Comparison of ENCODE assay signal across 1 cellular context in genomic region chr7:17126413-17127374, GRCh38.
TF ChIP-seq lines count a peak whose summit lies in the region.

No MANE protein-coding gene starts in this region.

TF ChIP-seq in GM12878, 131 proteins besides CTCF, POLR2A, EP300 and RAD21 (continued from another document and continues in another):
- peak; percentile 56; the same call in 1 of the 2 replicates for TF ChIP-seq JUND (IDR thresholded peaks at IDR 0.05; ENCODE audit: low read depth, low read length)
- TF ChIP-seq ZBED1 (IDR thresholded peaks at IDR 0.05; ENCODE audit: borderline replicate concordance) = 0 out of 2 replicates have a peak, but pooled peaks have one; percentile 68
- TF ChIP-seq BCL3 (IDR thresholded peaks at IDR 0.05; ENCODE audit: borderline replicate concordance, insufficient read depth, low read depth, low read length, poor library complexity, severe bottlenecking) = peak; percentile 54
- TF ChIP-seq BHLHE40 (IDR thresholded peaks at IDR 0.05; ENCODE audit: borderline replicate concordance in 1 of 2, low read depth in 2 of 2, low read length in 1 of 2) = peak in 1 of 2 experiments; percentile 24; a peak in 2 of 4 replicates
- 0 out of 2 replicates have a peak, but pooled peaks have one; percentile 25 for TF ChIP-seq ASH2L (IDR thresholded peaks at IDR 0.05; ENCODE audit: borderline replicate concordance, low read depth)
- TF ChIP-seq MXI1 (IDR thresholded peaks at IDR 0.05; ENCODE audit: low read depth, low read length) = no peak
- TF ChIP-seq CBX5 (IDR thresholded peaks at IDR 0.05; ENCODE audit: low read depth) = 0 out of 2 replicates have a peak, but pooled peaks have one; percentile 67
- TF ChIP-seq CHD1 (IDR thresholded peaks at IDR 0.05; ENCODE audit: low read depth, low read length) = no peak
- no peak for TF ChIP-seq SUZ12 (IDR thresholded peaks at IDR 0.05; ENCODE audit: unreplicated experiment)
- no peak for TF ChIP-seq HCFC1 (IDR thresholded peaks at IDR 0.05; ENCODE audit: low read length)
- TF ChIP-seq CHD2 (IDR thresholded peaks at IDR 0.05; ENCODE audit: borderline replicate concordance, low read depth, low read length) = no peak
- TF ChIP-seq MTA3 (IDR thresholded peaks at IDR 0.05; ENCODE audit: borderline replicate concordance, low read length) = peak; percentile 71; the same call in 1 of the 2 replicates
- no peak for TF ChIP-seq NKRF (conservative IDR thresholded peaks at IDR 0.05)
- no peak for TF ChIP-seq HDGF (IDR thresholded peaks at IDR 0.05)
- no peak for TF ChIP-seq ZBTB33 (IDR thresholded peaks at IDR 0.05)
- TF ChIP-seq SMARCA5 (IDR thresholded peaks at IDR 0.05) = no peak
- peak; percentile 89 for TF ChIP-seq MEF2A (IDR thresholded peaks at IDR 0.05; ENCODE audit: insufficient read depth, low read depth, low read length)
- no peak for TF ChIP-seq SMAD1 (IDR thresholded peaks at IDR 0.05; ENCODE audit: low read depth, partially characterized antibody)
- no peak for TF ChIP-seq SRF (IDR thresholded peaks at IDR 0.05; ENCODE audit: low read depth in 2 of 2, low read length in 2 of 2)
- no peak for TF ChIP-seq CBFB (IDR thresholded peaks at IDR 0.05; ENCODE audit: low read depth)
- no peak for TF ChIP-seq ZNF217 (IDR thresholded peaks at IDR 0.05)
- no peak for TF ChIP-seq PBX3 (IDR thresholded peaks at IDR 0.05; ENCODE audit: insufficient replicate concordance, low read depth, low read length)
- peak; percentile 69; the same call in 1 of the 2 replicates for TF ChIP-seq BCL11A (IDR thresholded peaks at IDR 0.05; ENCODE audit: low read depth, low read length)
- TF ChIP-seq MEF2B (IDR thresholded peaks at IDR 0.05; ENCODE audit: partially characterized antibody, poor library complexity, severe bottlenecking) = peak; percentile 52
- no peak for TF ChIP-seq EGR1 (IDR thresholded peaks at IDR 0.05; ENCODE audit: borderline replicate concordance in 1 of 2, low read depth in 2 of 2, low read length in 2 of 2)
- no peak for TF ChIP-seq PAX8 (IDR thresholded peaks at IDR 0.05)
- TF ChIP-seq IRF3 (IDR thresholded peaks at IDR 0.05) = no peak
- peak; percentile 56; the same call in 1 of the 2 replicates for TF ChIP-seq CREM (IDR thresholded peaks at IDR 0.05; ENCODE audit: low read depth)
- TF ChIP-seq POU2F2 (IDR thresholded peaks at IDR 0.05; ENCODE audit: borderline replicate concordance, low read depth, low read length) = 0 out of 3 replicates have a peak, but pooled peaks have one; percentile 15
- peak; percentile 4 for TF ChIP-seq RELA (IDR thresholded peaks at IDR 0.05; ENCODE audit: borderline replicate concordance, partially characterized antibody)
- TF ChIP-seq POLR2AphosphoS2 (IDR thresholded peaks at IDR 0.05; ENCODE audit: low read depth, low read length) = no peak
- no peak for TF ChIP-seq ESRRA (IDR thresholded peaks at IDR 0.05; ENCODE audit: low read length)
- no peak for TF ChIP-seq PRDM15 (CRISPR knock-in tag; IDR thresholded peaks at IDR 0.05)
- no peak for TF ChIP-seq FOS (IDR thresholded peaks at IDR 0.05; ENCODE audit: borderline replicate concordance, extremely low read depth, insufficient read length)
- TF ChIP-seq IKZF1 (conservative IDR thresholded peaks at IDR 0.05) = 0 out of 2 replicates have a peak, but pooled peaks have one; percentile 12
- peak; percentile 95 for TF ChIP-seq FOXM1 (IDR thresholded peaks at IDR 0.05; ENCODE audit: low read depth, low read length)
- TF ChIP-seq ATF2 (IDR thresholded peaks at IDR 0.05; ENCODE audit: low read length) = peak; percentile 94
- no peak for TF ChIP-seq SPI1 (IDR thresholded peaks at IDR 0.05; ENCODE audit: borderline replicate concordance, insufficient read depth, low read depth, low read length)
- TF ChIP-seq ZNF384 (IDR thresholded peaks at IDR 0.05; ENCODE audit: borderline replicate concordance, low read depth, low read length) = peak; percentile 78; the same call in 1 of the 2 replicates
- TF ChIP-seq NFXL1 (IDR thresholded peaks at IDR 0.05; ENCODE audit: borderline replicate concordance) = no peak
- TF ChIP-seq RELB (IDR thresholded peaks at IDR 0.05; ENCODE audit: low read depth) = peak; percentile 49; the same call in 1 of the 2 replicates
- TF ChIP-seq CEBPB (IDR thresholded peaks at IDR 0.05; ENCODE audit: borderline replicate concordance in 1 of 2, low read depth in 2 of 2, low read length in 2 of 2) = 0 out of 4 replicates have a peak, but pooled peaks of 1 of the 2 experiments have one; percentile 82
- TF ChIP-seq WRNIP1 (IDR thresholded peaks at IDR 0.05; ENCODE audit: borderline replicate concordance, low read depth, low read length) = no peak
- no peak for TF ChIP-seq BACH1 (IDR thresholded peaks at IDR 0.05; ENCODE audit: borderline replicate concordance)
- TF ChIP-seq POLR2AphosphoS5 (IDR thresholded peaks at IDR 0.05; ENCODE audit: low read length) = no peak
- no peak for TF ChIP-seq BMI1 (IDR thresholded peaks at IDR 0.05; ENCODE audit: borderline replicate concordance)
- TF ChIP-seq ZNF622 (IDR thresholded peaks at IDR 0.05) = no peak
- TF ChIP-seq JUNB (IDR thresholded peaks at IDR 0.05) = peak; percentile 83
- no peak for TF ChIP-seq SP1 (IDR thresholded peaks at IDR 0.05; ENCODE audit: low read depth, low read length)
- TF ChIP-seq EED (IDR thresholded peaks at IDR 0.05; ENCODE audit: low read depth) = no peak
- no peak for TF ChIP-seq PAX5 (IDR thresholded peaks at IDR 0.05; ENCODE audit: borderline replicate concordance, low read depth, low read length)
- peak; percentile 69 for TF ChIP-seq ATF7 (IDR thresholded peaks at IDR 0.05; ENCODE audit: low read depth)
- TF ChIP-seq USF2 (IDR thresholded peaks at IDR 0.05; ENCODE audit: borderline replicate concordance, low read depth, low read length) = no peak
- TF ChIP-seq TCF7 (IDR thresholded peaks at IDR 0.05; ENCODE audit: borderline replicate concordance) = no peak
- TF ChIP-seq NR2C1 (IDR thresholded peaks at IDR 0.05) = no peak
